ENCODE assay signal across 8 cellular contexts in the genomic region with DNA sequence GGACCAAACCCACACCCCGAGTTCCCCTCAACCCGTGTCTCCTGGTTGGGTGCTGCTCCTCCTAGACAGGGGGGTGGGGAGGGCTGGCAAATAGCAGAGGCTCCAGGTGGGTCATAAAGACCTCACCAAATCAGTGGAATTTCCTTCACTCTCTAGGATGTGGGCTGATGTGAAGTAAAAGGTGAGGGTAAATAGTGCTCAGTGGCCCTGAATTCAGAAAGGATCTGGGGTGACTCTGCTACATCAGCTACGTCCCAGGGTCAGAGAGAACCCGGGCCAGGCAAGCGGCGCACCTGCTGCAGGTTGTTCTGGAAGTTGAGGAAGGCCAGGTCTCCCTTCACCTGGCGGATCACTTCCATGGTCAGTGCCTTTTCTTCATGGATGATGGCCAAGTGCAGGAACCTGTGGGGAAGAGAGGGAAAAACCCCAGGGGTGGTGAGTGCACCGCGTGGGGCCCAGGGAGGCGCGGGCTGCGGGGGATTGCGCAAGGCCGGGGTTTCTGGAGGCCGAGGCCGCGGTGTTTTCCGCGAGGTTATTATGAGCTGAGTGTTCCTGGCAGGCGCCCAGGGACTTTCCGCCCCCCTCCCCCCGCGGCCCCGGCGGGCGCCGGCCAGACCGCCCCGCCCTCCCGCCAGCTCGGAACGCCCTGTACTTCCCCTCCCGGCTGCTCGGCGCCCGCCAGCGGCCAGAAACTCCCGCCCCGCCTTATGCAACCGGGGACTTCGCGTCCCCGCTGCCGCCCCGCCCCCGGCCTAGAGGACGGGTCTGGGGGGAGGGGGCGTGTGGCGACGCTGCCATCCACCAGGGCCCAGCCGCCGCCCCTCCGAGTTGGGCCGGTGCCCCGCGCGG. TPM values are rescaled to one million over a fixed set of nuclear protein-coding genes. Genes with fewer than 3 reads are reported as not detected.
DNase-seq lines count a peak whose midpoint lies in the region; ATAC-seq and TF ChIP-seq lines count a peak whose summit lies in the region.

No MANE protein-coding gene starts in this region.

- POLR2A ChIA-PET in PC-3 (lab: Charles Lee; ENCODE audit: unreplicated experiment), result interaction anchor here (0.6 to 3.3 kb wide), 14 partner anchors 9 to 357 kb away, joined by 3 to 143 read pairs (median 4); a partner anchor contains a TSS

- CTCF ChIA-PET in PC-3 (lab: Charles Lee), result interaction anchor here (0.5 to 2.5 kb wide), 6 partner anchors 9 to 174 kb away, joined by 3 to 10 read pairs (median 4); no protein-coding TSS in a partner anchor

- BruUV-seq in PC-3 (replicated peaks; lab: Mats Ljungman, UMichigan), result no TSS peak

- H3K9ac ChIP-seq in PC-3 (ENCODE audit: low read length) (peak overlapping the region; percentile 98), muscle layer of colon (ENCODE audit: low read length) (peak overlapping the region; percentile 99)

- H3K9me2 ChIP-seq in PC-3 (replicated peaks; ENCODE audit: low read length), result no peaks in the 10 kb centered on the region

- peak; percentile 70 for DNase-seq in DMS53 treated with DMSO at 0.1 percent for 48 hours (lab: John Stamatoyannopoulos, UW; ENCODE audit: unreplicated experiment)
- peak; percentile 69 for DNase-seq in KG1 (lab: John Stamatoyannopoulos, UW)
- DNase-seq in PC-3, result peak; percentile 93
- DNase-seq in activated T-cell treated with anti-CD3 and anti-CD28 coated beads, Interleukin-2, amount 50 U/mL, for 24 hours, result peak; percentile 98
- peak; percentile 98 for DNase-seq in stimulated activated CD8-positive, alpha-beta memory T cell treated with anti-CD3 and anti-CD28 coated beads, Interleukin-4, amount 100 ng/mL, for 48 hours

- no peaks in the 10 kb centered on the region for H3K9me3 ChIP-seq in PC-3 (ENCODE audit: low read length)
- H3K9me3 ChIP-seq in esophagus (ENCODE audit: control insufficient read depth in 2 of 2, insufficient read depth in 1 of 2, low read depth in 1 of 2, low read length in 1 of 2), result no peaks in the 10 kb centered on the region
- H3K9me3 ChIP-seq in muscle layer of colon (ENCODE audit: low read length), result no peaks in the 10 kb centered on the region

- peaks cover 32% of the 10 kb centered on the region for H4K20me1 ChIP-seq in PC-3 (ENCODE audit: low read length)

- peaks cover 34% of the 10 kb centered on the region for H3K4me1 ChIP-seq in PC-3 (ENCODE audit: insufficient read depth, low read length)
- H3K4me1 ChIP-seq in esophagus (ENCODE audit: control insufficient read depth in 2 of 2, insufficient read depth in 2 of 2, low read length in 1 of 2), result peaks cover 4 to 9% of the 10 kb centered on the region in 2 donors
- peaks cover 56% of the 10 kb centered on the region for H3K4me1 ChIP-seq in muscle layer of colon (ENCODE audit: insufficient read depth, low read length)

- no peaks in the 10 kb centered on the region for H3K27me3 ChIP-seq in PC-3 (ENCODE audit: low read length)
- H3K27me3 ChIP-seq in esophagus (ENCODE audit: control insufficient read depth in 1 of 2, insufficient read depth in 2 of 2, low read length in 2 of 2), result no peaks in the 10 kb centered on the region
- no peaks in the 10 kb centered on the region for H3K27me3 ChIP-seq in muscle layer of colon (ENCODE audit: control insufficient read depth in 1 of 2, insufficient read depth in 2 of 2, low read length in 2 of 2)

- no peak for TF ChIP-seq CTCF in PC-3 (conservative IDR thresholded peaks at IDR 0.05; ENCODE audit: low read depth, low read length)

- WGBS in esophagus, 2 donors, result 1% methylated on average over 42 to 57 of the region's 57 CpGs

- H2AFZ ChIP-seq in PC-3 (ENCODE audit: low read length), result no peak overlapping the region

- peak overlapping the region; percentile 100 for H3K27ac Mint-ChIP-seq in activated T-cell treated with anti-CD3 and anti-CD28 coated beads, Interleukin-2, amount 50 U/mL, for 24 hours

- H3K27ac ChIP-seq in PC-3 (ENCODE audit: low read length), result peak overlapping the region; percentile 91
- H3K27ac ChIP-seq in esophagus (ENCODE audit: low read depth in 2 of 2, low read length in 1 of 2), result peak overlapping the region; percentile 98 to 100
- H3K27ac ChIP-seq in muscle layer of colon (ENCODE audit: low read depth, low read length), result peak overlapping the region; percentile 99

- peak; percentile 51 for ATAC-seq in GM21737 (IDR thresholded peaks at IDR 0.05; ENCODE audit: unreplicated experiment)
- ATAC-seq in PC-3, result peak; percentile 66

- H3K4me2 ChIP-seq in PC-3 (ENCODE audit: low read length), result peak overlapping the region; percentile 90

- H3K4me3 ChIP-seq in PC-3 (ENCODE audit: low read length), result peak overlapping the region; percentile 92
- peak overlapping the region; percentile 87 to 98 for H3K4me3 ChIP-seq in esophagus (ENCODE audit: low read depth in 1 of 2, low read length in 2 of 2)
- peak overlapping the region; percentile 82 to 97 for H3K4me3 ChIP-seq in muscle layer of colon (ENCODE audit: low read depth in 1 of 2, low read length in 2 of 2)

- no peaks in the 10 kb centered on the region for H3K27me3 Mint-ChIP-seq in activated T-cell treated with anti-CD3 and anti-CD28 coated beads, Interleukin-2, amount 50 U/mL, for 24 hours

- peak overlapping the region; percentile 99 for H3K4me3 Mint-ChIP-seq in activated T-cell treated with anti-CD3 and anti-CD28 coated beads, Interleukin-2, amount 50 U/mL, for 24 hours

- H3K9me3 Mint-ChIP-seq in activated T-cell treated with anti-CD3 and anti-CD28 coated beads, Interleukin-2, amount 50 U/mL, for 24 hours, result no peaks in the 10 kb centered on the region

- intact Hi-C loops in PC-3 (cut with micrococcal nuclease), result loop anchor here (2.0 kb wide), 2 partner anchors 29 to 357 kb away; a partner anchor contains a TSS

- H3K36me3 Mint-ChIP-seq in activated T-cell treated with anti-CD3 and anti-CD28 coated beads, Interleukin-2, amount 50 U/mL, for 24 hours (ENCODE audit: low read depth), result peaks cover 51% of the 10 kb centered on the region

- peaks cover 32% of the 10 kb centered on the region for H3K79me2 ChIP-seq in PC-3 (ENCODE audit: low read length)

- H3F3A ChIP-seq in PC-3 (ENCODE audit: low read length, unreplicated experiment), result peaks cover 7% of the 10 kb centered on the region

- H3K4me1 Mint-ChIP-seq in activated T-cell treated with anti-CD3 and anti-CD28 coated beads, Interleukin-2, amount 50 U/mL, for 24 hours (ENCODE audit: low read depth), result peaks cover 64% of the 10 kb centered on the region

- peaks cover 32% of the 10 kb centered on the region for H3K36me3 ChIP-seq in PC-3 (ENCODE audit: low read depth, low read length)
- H3K36me3 ChIP-seq in esophagus (ENCODE audit: control insufficient read depth in 2 of 2, insufficient read depth in 2 of 2, low read length in 1 of 2), result peaks cover 10 to 28% of the 10 kb centered on the region in 2 donors
- H3K36me3 ChIP-seq in muscle layer of colon (ENCODE audit: insufficient read depth, low read length), result peaks cover 41% of the 10 kb centered on the region

RNA-seq across cellular contexts. Expression of a gene that starts 0.9 kb away (rescaled TPM):
- 186 and 226 TPM in 2 replicates for total RNA-seq in PC-3 (2014; rRNA removed)
- 100 to 1,000 TPM; 121 to 206 TPM for polyA plus RNA-seq in esophagus

Comparison
In these comparisons a context has a peak if more than half of its experiments do, and no peak if none do; other contexts are left out.
1. Peak in every context shown above with its lines: DNase-seq, ATAC-seq, H3K4me3 ChIP-seq and H3K27ac ChIP-seq.